8 cellular contexts compared by ENCODE assay signal in genomic region chr4:10006236-10006603, GRCh38. TPM values are rescaled to one million over a fixed set of nuclear protein-coding genes. Genes with fewer than 3 reads are reported as not detected.
DNase-seq lines count a peak whose midpoint lies in the region; ATAC-seq and TF ChIP-seq lines count a peak whose summit lies in the region.

No MANE protein-coding gene starts in this region.

- no peaks in the 10 kb centered on the region for H3K27me3 Mint-ChIP-seq in activated T-cell treated with anti-CD3 and anti-CD28 coated beads, Interleukin-2, amount 50 U/mL, for 24 hours

- TF ChIP-seq CTCF in omental fat pad (IDR thresholded peaks at IDR 0.05): no peak

- H3K36me3 Mint-ChIP-seq in activated T-cell treated with anti-CD3 and anti-CD28 coated beads, Interleukin-2, amount 50 U/mL, for 24 hours (ENCODE audit: low read depth): no peaks in the 10 kb centered on the region

- DNase-seq in Ammon's horn (ENCODE audit: low spot score) (peak; percentile 69), NCI-H2196 treated with DMSO at 0.1 percent for 48 hours (lab: John Stamatoyannopoulos, UW; ENCODE audit: unreplicated experiment) (peak; percentile 65), epidermal melanocyte (ENCODE audit: insufficient read length, low spot score) (peak; percentile 75), omental fat pad (ENCODE audit: low spot score) (no peak)
- no peak for DNase-seq in activated T-cell treated with anti-CD3 and anti-CD28 coated beads, Interleukin-2, amount 50 U/mL, for 24 hours

- H3K4me3 Mint-ChIP-seq in activated T-cell treated with anti-CD3 and anti-CD28 coated beads, Interleukin-2, amount 50 U/mL, for 24 hours: no peak overlapping the region

- H3K27ac Mint-ChIP-seq in activated T-cell treated with anti-CD3 and anti-CD28 coated beads, Interleukin-2, amount 50 U/mL, for 24 hours: no peak overlapping the region

- no peaks in the 10 kb centered on the region for H3K9me3 Mint-ChIP-seq in activated T-cell treated with anti-CD3 and anti-CD28 coated beads, Interleukin-2, amount 50 U/mL, for 24 hours

- ATAC-seq in GM21529 (IDR thresholded peaks at IDR 0.05; ENCODE audit: unreplicated experiment) (peak; percentile 31), omental fat pad (ENCODE audit: low FRiP score) (peak; percentile 53), GM18907 (IDR thresholded peaks at IDR 0.05; ENCODE audit: unreplicated experiment) (no peak), HG02763 (IDR thresholded peaks at IDR 0.05; ENCODE audit: unreplicated experiment) (no peak)

- peaks cover 34% of the 10 kb centered on the region for H3K4me1 Mint-ChIP-seq in activated T-cell treated with anti-CD3 and anti-CD28 coated beads, Interleukin-2, amount 50 U/mL, for 24 hours (ENCODE audit: low read depth)

RNA-seq across cellular contexts. Expression of gene SLC2A9, which starts 15.1 kb away (rescaled TPM):
- 1 to 10 TPM; 4.7 to 8.5 (median 7.3) TPM for total RNA-seq in omental fat pad

Comparison
In these comparisons a context has a peak if more than half of its experiments do, and no peak if none do; other contexts are left out.
1. DNase-seq: peak in Ammon's horn (single experiment), NCI-H2196 treated with DMSO at 0.1 percent for 48 hours (single experiment) and epidermal melanocyte (single experiment); none in omental fat pad (single experiment) and activated T-cell treated with anti-CD3 and anti-CD28 coated beads, Interleukin-2, amount 50 U/mL, for 24 hours (single experiment).
2. ATAC-seq: peak in GM21529 (single experiment) and omental fat pad (single experiment); none in GM18907 (single experiment) and HG02763 (single experiment).